Comparison of ENCODE assay signal across 20 cellular contexts in genomic region chr2:73899801-73900336, GRCh38. TPM values are rescaled to one million over a fixed set of nuclear protein-coding genes. Genes with fewer than 3 reads are reported as not detected.
DNase-seq lines count a peak whose midpoint lies in the region; ATAC-seq and TF ChIP-seq lines count a peak whose summit lies in the region.
"Had no signal": no experiment of that assay in that cellular context is flagged by ENCODE, and none has a peak within 500 bp of the region (broad histone marks: within the 10 kb centered on the region; RNA-seq: fewer than 3 reads in every experiment).

No MANE protein-coding gene starts in this region.

- no peaks in the 10 kb centered on the region for H3K4me1 ChIP-seq in GM23338 (ENCODE audit: insufficient read depth)
- H3K4me1 ChIP-seq in muscle layer of duodenum (ENCODE audit: control insufficient read depth in 1 of 2, insufficient read depth in 2 of 2, low read length in 2 of 2) = peaks cover 4 to 16% of the 10 kb centered on the region in 2 donors
- peaks cover 12 to 56% of the 10 kb centered on the region in 2 donors for H3K4me1 ChIP-seq in thoracic aorta (ENCODE audit: control insufficient read depth in 1 of 2, low read depth in 2 of 2)

- H3K4me1 Mint-ChIP-seq in GM23338 (peaks cover 5% of the 10 kb centered on the region; the same call in 1 of the 3 replicates), mesothelial cell of epicardium (no peaks in the 10 kb centered on the region)

- H3K27me3 ChIP-seq in GM23338 (ENCODE audit: insufficient read depth) (no peaks in the 10 kb centered on the region), WERI-Rb-1 (ENCODE audit: insufficient read depth, low read depth, severe bottlenecking) (no peaks in the 10 kb centered on the region), muscle layer of duodenum (ENCODE audit: low read depth, low read length) (no peaks in the 10 kb centered on the region), thoracic aorta (replicated peaks; ENCODE audit: insufficient read depth) (no peaks in the 10 kb centered on the region)

- H3K4me2 ChIP-seq in GM23338 = no peak overlapping the region
- H3K4me2 ChIP-seq: BLaER1 treated with 17β-estradiol and CSF1 and Interleukin-3, amounts not matched to agents 10 nM and 100 nM; KMS-11 had no signal

- H3K79me2 ChIP-seq in GM23338 (replicated peaks; ENCODE audit: insufficient read depth) = no peaks in the 10 kb centered on the region

- DNase-seq in GM23338 (ENCODE audit: low spot score) (no peak), WERI-Rb-1 (peak; percentile 22), thoracic aorta (ENCODE audit: low spot score) (no peak), mesothelial cell of epicardium (ENCODE audit: low spot score in 2 of 2, unreplicated experiment in 2 of 2) (no peak), left lobe of liver (ENCODE audit: low spot score) (no peak), NCI-H526 treated with DMSO at 0.1 percent for 48 hours (lab: John Stamatoyannopoulos, UW) (no peak)
- DNase-seq: Calu3; CD8-positive, alpha-beta T cell; NCI-H1417; NCI-H187; NCI-H2107; NCI-H526; NK-92 treated with Interleukin-12 subunit alpha and Interleukin-12 subunit beta, amount 100 ng/mL, for 24 hours; Right ventricle myocardium superior had no signal

- H3K27ac ChIP-seq in GM23338 (ENCODE audit: low read depth) (no peak overlapping the region), WERI-Rb-1 (peak overlapping the region; percentile 9; the same call in 1 of the 2 replicates), muscle layer of duodenum (ENCODE audit: low read length) (peak overlapping the region; percentile 43), thoracic aorta (peak overlapping the region; percentile 39)
- H3K27ac ChIP-seq: BLaER1 treated with 17β-estradiol and CSF1 and Interleukin-3, amounts not matched to agents 10 nM and 100 nM; KMS-11 had no signal

- TF ChIP-seq CTCF in GM23338 (conservative IDR thresholded peaks at IDR 0.05; ENCODE audit: low read depth in 2 of 2) (no peak), WERI-Rb-1 (IDR thresholded peaks at IDR 0.05; ENCODE audit: low read depth, low read length) (no peak), thoracic aorta (IDR thresholded peaks at IDR 0.05) (no peak), mesothelial cell of epicardium (IDR thresholded peaks at IDR 0.05; ENCODE audit: unreplicated experiment) (no peak)

- H3K27me3 Mint-ChIP-seq in GM23338 (ENCODE audit: insufficient read depth, low read depth, poor library complexity) = peaks cover 5% of the 10 kb centered on the region
- peaks cover 13% of the 10 kb centered on the region for H3K27me3 Mint-ChIP-seq in mesothelial cell of epicardium (ENCODE audit: low read depth)

- H3K36me3 ChIP-seq in GM23338 (ENCODE audit: insufficient read depth) (no peaks in the 10 kb centered on the region), WERI-Rb-1 (no peaks in the 10 kb centered on the region), muscle layer of duodenum (ENCODE audit: control insufficient read depth in 1 of 2, insufficient read depth in 2 of 2, low read length in 2 of 2) (peaks cover 0 to 23% of the 10 kb centered on the region in 2 donors), thoracic aorta (peaks cover 9% of the 10 kb centered on the region)
- H3K36me3 ChIP-seq: BLaER1 treated with 17β-estradiol and CSF1 and Interleukin-3, amounts not matched to agents 10 nM and 100 nM had no signal

- ATAC-seq in GM23338 = no peak
- ATAC-seq in thoracic aorta (ENCODE audit: insufficient number of reproducible peaks, low FRiP score, low read depth) = no peak
- ATAC-seq in left lobe of liver = no peak
- ATAC-seq: CD8-positive, alpha-beta T cell; HepG2 had no signal

- H2AFZ ChIP-seq in GM23338 = peak overlapping the region; percentile 38; the same call in 1 of the 2 replicates

- H3K4me3 ChIP-seq in GM23338 = no peak overlapping the region
- no peak overlapping the region for H3K4me3 ChIP-seq in WERI-Rb-1 (ENCODE audit: low read depth, low read length)
- peak overlapping the region; percentile 23 to 87 for H3K4me3 ChIP-seq in muscle layer of duodenum (ENCODE audit: low read depth in 1 of 2, low read length in 2 of 2)
- no peak overlapping the region for H3K4me3 ChIP-seq in thoracic aorta
- H3K4me3 ChIP-seq: BLaER1 treated with 17β-estradiol and CSF1 and Interleukin-3, amounts not matched to agents 10 nM and 100 nM had no signal

- H3K27ac Mint-ChIP-seq in GM23338 (no peak overlapping the region), mesothelial cell of epicardium (no peak overlapping the region)
- H3K27ac Mint-ChIP-seq: CD8-positive, alpha-beta T cell had no signal

- H3K4me3 Mint-ChIP-seq in GM23338 (no peak overlapping the region), mesothelial cell of epicardium (no peak overlapping the region)
- H3K4me3 Mint-ChIP-seq: CD8-positive, alpha-beta T cell had no signal

- H3K9me3 ChIP-seq in WERI-Rb-1 (ENCODE audit: severe bottlenecking) (no peaks in the 10 kb centered on the region), muscle layer of duodenum (ENCODE audit: control insufficient read depth in 1 of 2, low read length in 2 of 2) (no peaks in the 10 kb centered on the region), thoracic aorta (no peaks in the 10 kb centered on the region)
- H3K9me3 ChIP-seq: BLaER1 treated with 17β-estradiol and CSF1 and Interleukin-3, amounts not matched to agents 10 nM and 100 nM had no signal

- H3K36me3 Mint-ChIP-seq in GM23338 (ENCODE audit: low read depth) (no peaks in the 10 kb centered on the region), mesothelial cell of epicardium (no peaks in the 10 kb centered on the region)
- H3K36me3 Mint-ChIP-seq: CD8-positive, alpha-beta T cell had no signal

- H4K20me1 ChIP-seq in GM23338 (replicated peaks; ENCODE audit: insufficient read depth) = no peaks in the 10 kb centered on the region

- H3K9me2 ChIP-seq in GM23338 (ENCODE audit: insufficient read depth) = no peaks in the 10 kb centered on the region

- H3F3A ChIP-seq in GM23338 (replicated peaks; ENCODE audit: low read depth) = no peaks in the 10 kb centered on the region

- H3K9me3 Mint-ChIP-seq in GM23338 (no peaks in the 10 kb centered on the region), mesothelial cell of epicardium (no peaks in the 10 kb centered on the region)
- H3K9me3 Mint-ChIP-seq: CD8-positive, alpha-beta T cell had no signal

TF ChIP-seq in GM23338, 12 proteins besides CTCF, POLR2A, EP300 and RAD21 (continues in another document):
- TF ChIP-seq CREB1 (CRISPR knock-in tag; IDR thresholded peaks at IDR 0.05; ENCODE audit: low read depth) = no peak
- TF ChIP-seq JUNB (IDR thresholded peaks at IDR 0.05; ENCODE audit: unreplicated experiment) = no peak
- no peak for TF ChIP-seq ZNF114 (CRISPR knock-in tag; IDR thresholded peaks at IDR 0.05)
- no peak for TF ChIP-seq POLR2AphosphoS5 (IDR thresholded peaks at IDR 0.05; ENCODE audit: low read depth)
- TF ChIP-seq ETS1 (IDR thresholded peaks at IDR 0.05) = no peak

RNA-seq across cellular contexts. Expression of gene ACTG2, which starts 7.1 kb away (rescaled TPM):
- total RNA-seq in GM23338 (2014; rRNA removed; shearing (Covaris generic)) = 8.5 and 8.8 TPM in 2 replicates
- polyA plus RNA-seq in GM23338 (2016; fragmentation: Nextera tagmentation; extraction: Ambion mirVana) = 6.3 and 8.0 TPM in 2 replicates
- total RNA-seq in thoracic aorta (100 to 1,000 TPM; 251 to 325 TPM), mesothelial cell of epicardium (9.3 to 10.0 TPM (median 9.4 TPM) in 3 replicates), left lobe of liver (2.8 TPM)
- total RNA-seq: Calu3; CD8-positive, alpha-beta T cell; H4; OCI-LY7 had no signal
- polyA plus RNA-seq: HepG2 had no signal

RNA-seq across cellular contexts. Expression of gene DGUOK, which starts 26.8 kb away (rescaled TPM):
- 57.2 and 68.4 TPM in 2 replicates for total RNA-seq in GM23338 (2014; rRNA removed; shearing (Covaris generic))
- 287 and 292 TPM in 2 replicates for polyA plus RNA-seq in GM23338 (2016; fragmentation: Nextera tagmentation; extraction: Ambion mirVana)
- total RNA-seq in thoracic aorta = 10 to 100 TPM; 20.8 to 36.2 TPM
- total RNA-seq in mesothelial cell of epicardium = 66.0 to 69.5 TPM (median 66.8 TPM) in 3 replicates
- total RNA-seq in left lobe of liver = 14.7 TPM

Comparison
In these comparisons a context has a peak if more than half of its experiments do, and no peak if none do; other contexts are left out.
1. H3K4me3 ChIP-seq: peak in muscle layer of duodenum (2 of 2); none in GM23338 (single experiment), WERI-Rb-1 (single experiment) and thoracic aorta (single experiment).
2. RNA of gene ACTG2, which starts 7.1 kb away (total RNA-seq): 251 to 325 TPM in thoracic aorta; 9.3 to 10.0 TPM in mesothelial cell of epicardium, 8.5 to 8.8 TPM in GM23338 and 2.8 TPM in left lobe of liver (single experiment); every median in the first group is over 10 times any median in the second.